16 cellular contexts compared by ENCODE assay signal in genomic region chr1:63747445-63747844, GRCh38. TPM values are rescaled to one million over a fixed set of nuclear protein-coding genes. Genes with fewer than 3 reads are reported as not detected.
"Had no signal": no experiment of that assay in that cellular context is flagged by ENCODE, and none has a peak within 500 bp of the region (broad histone marks: within the 10 kb centered on the region; RNA-seq: fewer than 3 reads in every experiment).

No MANE protein-coding gene starts in this region.

- H3K27me3 Mint-ChIP-seq: dendritic cell treated with granulocyte-macrophage colony-stimulating factor and Interleukin-4, amounts not matched to agents 40 ng/mL and 50 ng/mL, for 4 days had no signal

- H3K9me3 Mint-ChIP-seq: activated naive CD8-positive, alpha-beta T cell treated with anti-CD3 and anti-CD28 coated beads for 36 hours; dendritic cell treated with granulocyte-macrophage colony-stimulating factor and Interleukin-4, amounts not matched to agents 40 ng/mL and 50 ng/mL, for 4 days; natural killer cell; T-helper 2 cell treated with Interferon-gamma antibody and Interleukin-4, amounts not matched to agents 5 μg/mL and 100 μg/mL, for 36 hours had no signal

- H3K36me3 Mint-ChIP-seq: activated CD8-positive, alpha-beta memory T cell treated with anti-CD3 and anti-CD28 coated beads, Interleukin-2, amount 10 ng/mL, durations not matched to agents 7 days and 5 days; activated naive CD8-positive, alpha-beta T cell treated with anti-CD3 and anti-CD28 coated beads for 36 hours; natural killer cell had no signal

- H3K4me3 ChIP-seq: ovary, thyroid gland had no signal

- H3K27ac Mint-ChIP-seq: activated CD8-positive, alpha-beta memory T cell treated with anti-CD3 and anti-CD28 coated beads, Interleukin-2, amount 10 ng/mL, durations not matched to agents 7 days and 5 days; activated naive CD8-positive, alpha-beta T cell treated with anti-CD3 and anti-CD28 coated beads for 36 hours; dendritic cell treated with granulocyte-macrophage colony-stimulating factor and Interleukin-4, amounts not matched to agents 40 ng/mL and 50 ng/mL, for 4 days; effector memory CD8-positive, alpha-beta T cell; natural killer cell; T-helper 2 cell treated with Interferon-gamma antibody and Interleukin-4, amounts not matched to agents 5 μg/mL and 100 μg/mL, for 36 hours had no signal

- DNase-seq: activated CD4-positive, alpha-beta T cell treated with anti-CD3 and anti-CD28 coated beads for 1 hour; activated CD4-positive, alpha-beta T cell treated with anti-CD3 and anti-CD28 coated beads, Interleukin-2, amount 50 U/mL, for 48 hours; activated CD8-positive, alpha-beta memory T cell treated with anti-CD3 and anti-CD28 coated beads, Interleukin-2, amount 10 ng/mL, durations not matched to agents 7 days and 5 days; activated gamma-delta T cell treated with Interleukin-2 at 50 U/mL for 16 hours; activated naive CD8-positive, alpha-beta T cell treated with anti-CD3 and anti-CD28 coated beads for 36 hours; activated T-cell treated with anti-CD3 and anti-CD28 coated beads, Interleukin-2, amount 50 U/mL, for 48 hours; anterior cingulate cortex; caudate nucleus; effector memory CD8-positive, alpha-beta T cell; erythroblast; left colon; natural killer cell; ovary; thyroid gland had no signal

- ATAC-seq: activated CD8-positive, alpha-beta memory T cell treated with anti-CD3 and anti-CD28 coated beads, Interleukin-2, amount 10 ng/mL, durations not matched to agents 7 days and 5 days; effector memory CD8-positive, alpha-beta T cell; left colon; natural killer cell had no signal

- H3K4me3 Mint-ChIP-seq: activated CD8-positive, alpha-beta memory T cell treated with anti-CD3 and anti-CD28 coated beads, Interleukin-2, amount 10 ng/mL, durations not matched to agents 7 days and 5 days; activated naive CD8-positive, alpha-beta T cell treated with anti-CD3 and anti-CD28 coated beads for 36 hours; dendritic cell treated with granulocyte-macrophage colony-stimulating factor and Interleukin-4, amounts not matched to agents 40 ng/mL and 50 ng/mL, for 4 days; effector memory CD8-positive, alpha-beta T cell; natural killer cell; T-helper 2 cell treated with Interferon-gamma antibody and Interleukin-4, amounts not matched to agents 5 μg/mL and 100 μg/mL, for 36 hours had no signal

RNA-seq across cellular contexts. Expression of gene ROR1, which starts 26.4 kb away (rescaled TPM):
- total RNA-seq: activated CD8-positive, alpha-beta memory T cell treated with anti-CD3 and anti-CD28 coated beads, Interleukin-2, amount 10 ng/mL, durations not matched to agents 7 days and 5 days; activated naive CD8-positive, alpha-beta T cell treated with anti-CD3 and anti-CD28 coated beads for 36 hours had no signal
